In genomic region chr13:21138561-21138960, GRCh38 we compare ENCODE assay signal across 13 cellular contexts. TPM values are rescaled to one million over a fixed set of nuclear protein-coding genes. Genes with fewer than 3 reads are reported as not detected.
DNase-seq lines count a peak whose midpoint lies in the region; ATAC-seq, FAIRE-seq and TF ChIP-seq lines count a peak whose summit lies in the region.
"Had no signal": no experiment of that assay in that cellular context is flagged by ENCODE, and none has a peak within 500 bp of the region (broad histone marks: within the 10 kb centered on the region; RNA-seq: fewer than 3 reads in every experiment).

No MANE protein-coding gene starts in this region.

- H3K4me3 ChIP-seq in endothelial cell of umbilical vein (replicated peaks in 1 of 3; ENCODE audit: insufficient read depth in 1 of 3, low read depth in 1 of 3, low read length in 3 of 3) (no peak overlapping the region), foreskin fibroblast (ENCODE audit: low read depth in 1 of 2, low read length in 2 of 2) (no peak overlapping the region)

- BruUV-seq in endothelial cell of umbilical vein (replicated peaks; lab: Mats Ljungman, UMichigan): no TSS peak

- peaks cover 11% of the 10 kb centered on the region for H3K4me1 ChIP-seq in endothelial cell of umbilical vein (ENCODE audit: control insufficient read depth, extremely low read depth, insufficient read depth, low read length)

- dilution Hi-C loops in endothelial cell of umbilical vein (cut with MboI; ENCODE audit: extremely low pct_ligation_motif_present, low sequenced_read_pairs): no loop called here

- no peak for DNase-seq in activated T-cell treated with anti-CD3 and anti-CD28 coated beads, Interleukin-2, amount 50 U/mL, for 24 hours
- DNase-seq in activated T-cell treated with anti-CD3 and anti-CD28 coated beads for 4 hours (no peak), endothelial cell of umbilical vein (ENCODE audit: low read depth, low spot score) (peak; percentile 56), renal cortical epithelial cell (ENCODE audit: low read depth) (peak; percentile 53), foreskin fibroblast (no peak)
- DNase-seq: activated CD8-positive, alpha-beta memory T cell treated with anti-CD3 and anti-CD28 coated beads, Interleukin-2, amount 50 U/mL, for 4 hours; T1000 had no signal

- H3K27ac ChIP-seq in VCaP: peak overlapping the region; percentile 87
- no peak overlapping the region for H3K27ac ChIP-seq in endothelial cell of umbilical vein (ENCODE audit: insufficient read depth, low read depth, low read length)

- H3K27me3 Mint-ChIP-seq in activated T-cell treated with anti-CD3 and anti-CD28 coated beads, Interleukin-2, amount 50 U/mL, for 24 hours: peaks cover 15% of the 10 kb centered on the region

- CTCF ChIA-PET in endothelial cell of umbilical vein (lab: Charles Lee): interaction anchor here (1.0 kb wide), 1 partner anchor 195 kb away, joined by 5 read pairs; no protein-coding TSS in a partner anchor

- POLR2A ChIA-PET in endothelial cell of umbilical vein (lab: Charles Lee): no interaction called here

- no peak overlapping the region for H2AFZ ChIP-seq in endothelial cell of umbilical vein (ENCODE audit: low read depth, low read length)

- no peak overlapping the region for H3K4me2 ChIP-seq in endothelial cell of umbilical vein (ENCODE audit: insufficient read depth, low read length)

- no peaks in the 10 kb centered on the region for H4K20me1 ChIP-seq in endothelial cell of umbilical vein (replicated peaks; ENCODE audit: control insufficient read depth, extremely low read depth, insufficient read depth, low read length)

- H3K36me3 Mint-ChIP-seq in activated T-cell treated with anti-CD3 and anti-CD28 coated beads, Interleukin-2, amount 50 U/mL, for 24 hours (ENCODE audit: low read depth): peaks cover 36% of the 10 kb centered on the region

- no peak for TF ChIP-seq POLR2A in endothelial cell of umbilical vein (IDR thresholded peaks at IDR 0.05; ENCODE audit: low read depth, low read length)

- H3K4me1 Mint-ChIP-seq in activated T-cell treated with anti-CD3 and anti-CD28 coated beads, Interleukin-2, amount 50 U/mL, for 24 hours (ENCODE audit: low read depth): peaks cover 31% of the 10 kb centered on the region

- ATAC-seq in GM18519 (IDR thresholded peaks at IDR 0.05; ENCODE audit: low FRiP score, unreplicated experiment) (no peak), GM18861 (IDR thresholded peaks at IDR 0.05; ENCODE audit: unreplicated experiment) (no peak)
- ATAC-seq: sciatic nerve had no signal

- no peaks in the 10 kb centered on the region for H3K9me3 ChIP-seq in endothelial cell of umbilical vein (replicated peaks; ENCODE audit: control insufficient read depth, insufficient read depth, low read length)

- no peaks in the 10 kb centered on the region for H3K9me1 ChIP-seq in endothelial cell of umbilical vein (replicated peaks; ENCODE audit: control insufficient read depth, extremely low read depth, insufficient read depth, low read length)

- intact Hi-C loops in endothelial cell of umbilical vein (cut with micrococcal nuclease): no loop called here

- H3K4me3 Mint-ChIP-seq in activated T-cell treated with anti-CD3 and anti-CD28 coated beads, Interleukin-2, amount 50 U/mL, for 24 hours: peak overlapping the region; percentile 63

- H3K9ac ChIP-seq in endothelial cell of umbilical vein (replicated peaks; ENCODE audit: extremely low read depth, insufficient read depth, low read length): no peak overlapping the region

- no peaks in the 10 kb centered on the region for H3K9me3 Mint-ChIP-seq in activated T-cell treated with anti-CD3 and anti-CD28 coated beads, Interleukin-2, amount 50 U/mL, for 24 hours

- peaks cover 0 to 2% of the 10 kb centered on the region in 2 experiments for H3K36me3 ChIP-seq in endothelial cell of umbilical vein (ENCODE audit: control insufficient read depth in 2 of 2, extremely low read depth in 1 of 2, insufficient read depth in 2 of 2, low read length in 2 of 2)

- peak; percentile 42 for FAIRE-seq in endothelial cell of umbilical vein (lab: Jason Lieb, UNC)
- FAIRE-seq: bronchial epithelial cell, GM19239 had no signal

- no peak for TF ChIP-seq CTCF in VCaP (conservative IDR thresholded peaks at IDR 0.05)
- TF ChIP-seq CTCF in endothelial cell of umbilical vein (IDR thresholded peaks at IDR 0.05; ENCODE audit: extremely low read depth in 1 of 2, insufficient read depth in 1 of 2, low read depth in 1 of 2, low read length in 2 of 2): no peak
- TF ChIP-seq CTCF in foreskin fibroblast (IDR thresholded peaks at IDR 0.05; ENCODE audit: low read depth, low read length): no peak

- peak overlapping the region; percentile 22 for H3K27ac Mint-ChIP-seq in activated T-cell treated with anti-CD3 and anti-CD28 coated beads, Interleukin-2, amount 50 U/mL, for 24 hours

- no peaks in the 10 kb centered on the region for H3K27me3 ChIP-seq in endothelial cell of umbilical vein (ENCODE audit: control insufficient read depth in 2 of 2, insufficient read depth in 2 of 2, low read length in 2 of 2)

- H3K79me2 ChIP-seq in endothelial cell of umbilical vein (ENCODE audit: control insufficient read depth, insufficient read depth, low read length): peaks cover 31% of the 10 kb centered on the region

TF ChIP-seq in endothelial cell of umbilical vein, 7 proteins besides CTCF, POLR2A, EP300 and RAD21:
- TF ChIP-seq EZH2 (IDR thresholded peaks at IDR 0.05; ENCODE audit: borderline replicate concordance, low read depth, low read length, severe bottlenecking) (no peak), POLR2AphosphoS5 (IDR thresholded peaks at IDR 0.05; ENCODE audit: insufficient read depth, low read depth, low read length) (no peak), JUN (IDR thresholded peaks at IDR 0.05; ENCODE audit: borderline replicate concordance, insufficient read depth, insufficient read length, low read depth) (no peak), FOS (IDR thresholded peaks at IDR 0.05; ENCODE audit: borderline replicate concordance, insufficient read depth, low read length) (no peak), MYC (IDR thresholded peaks at IDR 0.05; ENCODE audit: low read depth, low read length) (no peak), GATA2 (IDR thresholded peaks at IDR 0.05; ENCODE audit: insufficient read depth, insufficient read length, low read depth, low read length) (no peak), MAX (IDR thresholded peaks at IDR 0.05; ENCODE audit: insufficient read depth, insufficient read length) (no peak)

RNA-seq across cellular contexts. Expression of gene SAP18, which starts 1.4 kb away (rescaled TPM):
- total RNA-seq in endothelial cell of umbilical vein: 191 and 221 TPM in 2 replicates
- polyA plus RNA-seq in endothelial cell of umbilical vein: 29.7 and 30.3 TPM in 2 replicates
- 49.9 and 65.8 TPM in 2 replicates for polyA plus RNA-seq in endothelial cell of umbilical vein (2011; cell fraction: cytosol; rRNA removed)
- polyA plus RNA-seq in endothelial cell of umbilical vein (2011; cell fraction: nucleus; rRNA removed): 33.7 and 34.6 TPM in 2 replicates
- polyA plus RNA-seq in endothelial cell of umbilical vein (2012): 163 and 187 TPM in 2 replicates
- 9.4 and 12.8 TPM in 2 replicates for polyA minus RNA-seq in endothelial cell of umbilical vein
- 11.0 TPM for polyA minus RNA-seq in endothelial cell of umbilical vein (2011; cell fraction: cytosol; rRNA and poly(A)+ RNA removed)
- 16.0 and 16.1 TPM in 2 replicates for polyA minus RNA-seq in endothelial cell of umbilical vein (2011; cell fraction: nucleus; rRNA and poly(A)+ RNA removed)
- total RNA-seq in renal cortical epithelial cell: 57.5 and 63.4 TPM in 2 replicates

RNA-seq across cellular contexts. Expression of gene SKA3, which starts 37.8 kb away (rescaled TPM):
- total RNA-seq in endothelial cell of umbilical vein: 25.9 and 28.7 TPM in 2 replicates
- polyA plus RNA-seq in endothelial cell of umbilical vein: 7.6 and 9.4 TPM in 2 replicates
- polyA plus RNA-seq in endothelial cell of umbilical vein (2011; cell fraction: cytosol; rRNA removed): 14.6 and 20.8 TPM in 2 replicates
- polyA plus RNA-seq in endothelial cell of umbilical vein (2011; cell fraction: nucleus; rRNA removed): 9.0 and 14.1 TPM in 2 replicates
- 7.4 and 15.5 TPM in 2 replicates for polyA plus RNA-seq in endothelial cell of umbilical vein (2012)
- polyA minus RNA-seq in endothelial cell of umbilical vein: 5.7 and 6.3 TPM in 2 replicates
- polyA minus RNA-seq in endothelial cell of umbilical vein (2011; cell fraction: cytosol; rRNA and poly(A)+ RNA removed): 21.1 TPM
- polyA minus RNA-seq in endothelial cell of umbilical vein (2011; cell fraction: nucleus; rRNA and poly(A)+ RNA removed): 5.5 and 9.9 TPM in 2 replicates
- total RNA-seq in renal cortical epithelial cell: 0.30 and 5.7 TPM in 2 replicates

RNA-seq across cellular contexts. Expression of gene MRPL57, which starts 37.9 kb away (rescaled TPM):
- total RNA-seq in endothelial cell of umbilical vein (19.5 and 23.1 TPM in 2 replicates), renal cortical epithelial cell (14.6 and 23.6 TPM in 2 replicates)
- polyA plus RNA-seq in endothelial cell of umbilical vein: 17.7 and 20.8 TPM in 2 replicates
- 14.4 TPM in 2 replicates for polyA plus RNA-seq in endothelial cell of umbilical vein (2011; cell fraction: cytosol; rRNA removed)
- 4.5 and 5.3 TPM in 2 replicates for polyA plus RNA-seq in endothelial cell of umbilical vein (2011; cell fraction: nucleus; rRNA removed)
- 17.7 and 22.6 TPM in 2 replicates for polyA plus RNA-seq in endothelial cell of umbilical vein (2012)
- 6.0 and 10.6 TPM in 2 replicates for polyA minus RNA-seq in endothelial cell of umbilical vein
- polyA minus RNA-seq in endothelial cell of umbilical vein (2011; cell fraction: cytosol; rRNA and poly(A)+ RNA removed): 11.2 TPM
- 1.6 and 2.8 TPM in 2 replicates for polyA minus RNA-seq in endothelial cell of umbilical vein (2011; cell fraction: nucleus; rRNA and poly(A)+ RNA removed)

Comparison
In these comparisons a context has a peak if more than half of its experiments do, and no peak if none do; other contexts are left out.
1. DNase-seq: peak in endothelial cell of umbilical vein (single experiment) and renal cortical epithelial cell (single experiment); none in activated T-cell treated with anti-CD3 and anti-CD28 coated beads, Interleukin-2, amount 50 U/mL, for 24 hours (single experiment), activated T-cell treated with anti-CD3 and anti-CD28 coated beads for 4 hours (single experiment) and foreskin fibroblast (0 of 2).